1 cellular context compared by ENCODE assay signal in genomic region chr11:72871089-72871488, GRCh38.
TF ChIP-seq lines count a peak whose summit lies in the region.

No MANE protein-coding gene starts in this region.

TF ChIP-seq in WTC11, 78 proteins besides CTCF, POLR2A, EP300 and RAD21 (continued from another document):
- TF ChIP-seq FOXP4 (CRISPR knock-in tag; IDR thresholded peaks at IDR 0.05) (no peak), CREM (CRISPR knock-in tag; IDR thresholded peaks at IDR 0.05) (no peak), EMX1 (CRISPR knock-in tag; IDR thresholded peaks at IDR 0.05) (no peak), SMAD3 (CRISPR knock-in tag; IDR thresholded peaks at IDR 0.05; ENCODE audit: borderline replicate concordance) (no peak), HMGXB4 (CRISPR knock-in tag; IDR thresholded peaks at IDR 0.05) (no peak), PREB (CRISPR knock-in tag; IDR thresholded peaks at IDR 0.05; ENCODE audit: borderline replicate concordance) (no peak), KAT7 (CRISPR knock-in tag; IDR thresholded peaks at IDR 0.05; ENCODE audit: borderline replicate concordance) (no peak), ZNF425 (CRISPR knock-in tag; conservative IDR thresholded peaks at IDR 0.05) (no peak), MXD4 (CRISPR knock-in tag; IDR thresholded peaks at IDR 0.05; ENCODE audit: borderline replicate concordance) (no peak), ERG (CRISPR knock-in tag; IDR thresholded peaks at IDR 0.05) (no peak), ATF1 (CRISPR knock-in tag; IDR thresholded peaks at IDR 0.05) (no peak)
